In the genomic region with DNA sequence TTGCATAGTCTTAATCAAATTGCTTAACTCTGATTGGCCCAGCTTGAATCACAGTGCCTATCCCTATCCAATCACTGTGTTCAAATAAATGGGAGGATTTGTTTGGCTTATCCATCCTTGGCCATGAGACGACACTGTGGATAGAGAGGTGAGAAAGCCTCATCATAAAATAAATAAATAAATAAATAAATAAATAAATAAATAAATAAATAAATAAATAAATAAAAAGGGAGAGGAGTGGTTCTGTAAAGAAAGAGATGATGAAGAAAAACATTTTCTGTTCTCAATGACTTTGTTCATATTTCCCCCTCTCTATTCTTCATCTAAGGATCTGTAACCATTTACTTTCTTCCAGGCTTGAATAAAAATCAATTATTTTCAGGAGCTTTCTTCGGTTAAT, we compare ENCODE assay signal across 1 cellular context.
TF ChIP-seq lines count a peak whose summit lies in the region.

No MANE protein-coding gene starts in this region.

TF ChIP-seq in HEK293, 187 proteins besides CTCF, POLR2A, EP300 and RAD21 (continued from another document and continues in another):
- TF ChIP-seq, protein P1, sequence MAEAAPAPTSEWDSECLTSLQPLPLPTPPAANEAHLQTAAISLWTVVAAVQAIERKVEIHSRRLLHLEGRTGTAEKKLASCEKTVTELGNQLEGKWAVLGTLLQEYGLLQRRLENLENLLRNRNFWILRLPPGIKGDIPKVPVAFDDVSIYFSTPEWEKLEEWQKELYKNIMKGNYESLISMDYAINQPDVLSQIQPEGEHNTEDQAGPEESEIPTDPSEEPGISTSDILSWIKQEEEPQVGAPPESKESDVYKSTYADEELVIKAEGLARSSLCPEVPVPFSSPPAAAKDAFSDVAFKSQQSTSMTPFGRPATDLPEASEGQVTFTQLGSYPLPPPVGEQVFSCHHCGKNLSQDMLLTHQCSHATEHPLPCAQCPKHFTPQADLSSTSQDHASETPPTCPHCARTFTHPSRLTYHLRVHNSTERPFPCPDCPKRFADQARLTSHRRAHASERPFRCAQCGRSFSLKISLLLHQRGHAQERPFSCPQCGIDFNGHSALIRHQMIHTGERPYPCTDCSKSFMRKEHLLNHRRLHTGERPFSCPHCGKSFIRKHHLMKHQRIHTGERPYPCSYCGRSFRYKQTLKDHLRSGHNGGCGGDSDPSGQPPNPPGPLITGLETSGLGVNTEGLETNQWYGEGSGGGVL (tag by site-specific recombination; IDR thresholded peaks at IDR 0.05) = no peak
- TF ChIP-seq ZNF426 (tag by site-specific recombination; IDR thresholded peaks at IDR 0.05) = peak; percentile 77
- TF ChIP-seq SCRT2 (tag by site-specific recombination; IDR thresholded peaks at IDR 0.05) = no peak
- no peak for TF ChIP-seq TRIM28 (IDR thresholded peaks at IDR 0.05; ENCODE audit: borderline replicate concordance, low read length)
- no peak for TF ChIP-seq ZNF112 (tag by site-specific recombination; IDR thresholded peaks at IDR 0.05)
- TF ChIP-seq, protein P2, sequence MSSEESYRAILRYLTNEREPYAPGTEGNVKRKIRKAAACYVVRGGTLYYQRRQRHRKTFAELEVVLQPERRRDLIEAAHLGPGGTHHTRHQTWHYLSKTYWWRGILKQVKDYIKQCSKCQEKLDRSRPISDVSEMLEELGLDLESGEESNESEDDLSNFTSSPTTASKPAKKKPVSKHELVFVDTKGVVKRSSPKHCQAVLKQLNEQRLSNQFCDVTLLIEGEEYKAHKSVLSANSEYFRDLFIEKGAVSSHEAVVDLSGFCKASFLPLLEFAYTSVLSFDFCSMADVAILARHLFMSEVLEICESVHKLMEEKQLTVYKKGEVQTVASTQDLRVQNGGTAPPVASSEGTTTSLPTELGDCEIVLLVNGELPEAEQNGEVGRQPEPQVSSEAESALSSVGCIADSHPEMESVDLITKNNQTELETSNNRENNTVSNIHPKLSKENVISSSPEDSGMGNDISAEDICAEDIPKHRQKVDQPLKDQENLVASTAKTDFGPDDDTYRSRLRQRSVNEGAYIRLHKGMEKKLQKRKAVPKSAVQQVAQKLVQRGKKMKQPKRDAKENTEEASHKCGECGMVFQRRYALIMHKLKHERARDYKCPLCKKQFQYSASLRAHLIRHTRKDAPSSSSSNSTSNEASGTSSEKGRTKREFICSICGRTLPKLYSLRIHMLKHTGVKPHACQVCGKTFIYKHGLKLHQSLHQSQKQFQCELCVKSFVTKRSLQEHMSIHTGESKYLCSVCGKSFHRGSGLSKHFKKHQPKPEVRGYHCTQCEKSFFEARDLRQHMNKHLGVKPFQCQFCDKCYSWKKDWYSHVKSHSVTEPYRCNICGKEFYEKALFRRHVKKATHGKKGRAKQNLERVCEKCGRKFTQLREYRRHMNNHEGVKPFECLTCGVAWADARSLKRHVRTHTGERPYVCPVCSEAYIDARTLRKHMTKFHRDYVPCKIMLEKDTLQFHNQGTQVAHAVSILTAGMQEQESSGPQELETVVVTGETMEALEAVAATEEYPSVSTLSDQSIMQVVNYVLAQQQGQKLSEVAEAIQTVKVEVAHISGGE (tag by site-specific recombination; conservative IDR thresholded peaks at IDR 0.05; ENCODE audit: low read depth) = peak; percentile 78
- TF ChIP-seq, protein P3, sequence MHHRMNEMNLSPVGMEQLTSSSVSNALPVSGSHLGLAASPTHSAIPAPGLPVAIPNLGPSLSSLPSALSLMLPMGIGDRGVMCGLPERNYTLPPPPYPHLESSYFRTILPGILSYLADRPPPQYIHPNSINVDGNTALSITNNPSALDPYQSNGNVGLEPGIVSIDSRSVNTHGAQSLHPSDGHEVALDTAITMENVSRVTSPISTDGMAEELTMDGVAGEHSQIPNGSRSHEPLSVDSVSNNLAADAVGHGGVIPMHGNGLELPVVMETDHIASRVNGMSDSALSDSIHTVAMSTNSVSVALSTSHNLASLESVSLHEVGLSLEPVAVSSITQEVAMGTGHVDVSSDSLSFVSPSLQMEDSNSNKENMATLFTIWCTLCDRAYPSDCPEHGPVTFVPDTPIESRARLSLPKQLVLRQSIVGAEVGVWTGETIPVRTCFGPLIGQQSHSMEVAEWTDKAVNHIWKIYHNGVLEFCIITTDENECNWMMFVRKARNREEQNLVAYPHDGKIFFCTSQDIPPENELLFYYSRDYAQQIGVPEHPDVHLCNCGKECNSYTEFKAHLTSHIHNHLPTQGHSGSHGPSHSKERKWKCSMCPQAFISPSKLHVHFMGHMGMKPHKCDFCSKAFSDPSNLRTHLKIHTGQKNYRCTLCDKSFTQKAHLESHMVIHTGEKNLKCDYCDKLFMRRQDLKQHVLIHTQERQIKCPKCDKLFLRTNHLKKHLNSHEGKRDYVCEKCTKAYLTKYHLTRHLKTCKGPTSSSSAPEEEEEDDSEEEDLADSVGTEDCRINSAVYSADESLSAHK (tag by site-specific recombination; IDR thresholded peaks at IDR 0.05) = no peak
- TF ChIP-seq, protein P4, sequence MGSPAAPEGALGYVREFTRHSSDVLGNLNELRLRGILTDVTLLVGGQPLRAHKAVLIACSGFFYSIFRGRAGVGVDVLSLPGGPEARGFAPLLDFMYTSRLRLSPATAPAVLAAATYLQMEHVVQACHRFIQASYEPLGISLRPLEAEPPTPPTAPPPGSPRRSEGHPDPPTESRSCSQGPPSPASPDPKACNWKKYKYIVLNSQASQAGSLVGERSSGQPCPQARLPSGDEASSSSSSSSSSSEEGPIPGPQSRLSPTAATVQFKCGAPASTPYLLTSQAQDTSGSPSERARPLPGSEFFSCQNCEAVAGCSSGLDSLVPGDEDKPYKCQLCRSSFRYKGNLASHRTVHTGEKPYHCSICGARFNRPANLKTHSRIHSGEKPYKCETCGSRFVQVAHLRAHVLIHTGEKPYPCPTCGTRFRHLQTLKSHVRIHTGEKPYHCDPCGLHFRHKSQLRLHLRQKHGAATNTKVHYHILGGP (tag by site-specific recombination; IDR thresholded peaks at IDR 0.05) = no peak
- no peak for TF ChIP-seq ZNF707 (tag by site-specific recombination; IDR thresholded peaks at IDR 0.05)
- TF ChIP-seq, protein P5, sequence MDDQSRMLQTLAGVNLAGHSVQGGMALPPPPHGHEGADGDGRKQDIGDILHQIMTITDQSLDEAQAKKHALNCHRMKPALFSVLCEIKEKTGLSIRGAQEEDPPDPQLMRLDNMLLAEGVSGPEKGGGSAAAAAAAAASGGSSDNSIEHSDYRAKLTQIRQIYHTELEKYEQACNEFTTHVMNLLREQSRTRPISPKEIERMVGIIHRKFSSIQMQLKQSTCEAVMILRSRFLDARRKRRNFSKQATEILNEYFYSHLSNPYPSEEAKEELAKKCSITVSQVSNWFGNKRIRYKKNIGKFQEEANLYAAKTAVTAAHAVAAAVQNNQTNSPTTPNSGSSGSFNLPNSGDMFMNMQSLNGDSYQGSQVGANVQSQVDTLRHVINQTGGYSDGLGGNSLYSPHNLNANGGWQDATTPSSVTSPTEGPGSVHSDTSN (CRISPR knock-in tag; IDR thresholded peaks at IDR 0.05) = no peak
- TF ChIP-seq ZNF660 (tag by site-specific recombination; IDR thresholded peaks at IDR 0.05) = no peak
- TF ChIP-seq ZNF140 (tag by site-specific recombination; IDR thresholded peaks at IDR 0.05) = peak; percentile 33; the same call in 1 of the 2 replicates
- TF ChIP-seq IKZF3 (tag by site-specific recombination; IDR thresholded peaks at IDR 0.05) = no peak
- no peak for TF ChIP-seq ZNF664 (tag by site-specific recombination; IDR thresholded peaks at IDR 0.05)
- TF ChIP-seq ZNF416 (tag by site-specific recombination; IDR thresholded peaks at IDR 0.05) = no peak
- TF ChIP-seq, protein P6, sequence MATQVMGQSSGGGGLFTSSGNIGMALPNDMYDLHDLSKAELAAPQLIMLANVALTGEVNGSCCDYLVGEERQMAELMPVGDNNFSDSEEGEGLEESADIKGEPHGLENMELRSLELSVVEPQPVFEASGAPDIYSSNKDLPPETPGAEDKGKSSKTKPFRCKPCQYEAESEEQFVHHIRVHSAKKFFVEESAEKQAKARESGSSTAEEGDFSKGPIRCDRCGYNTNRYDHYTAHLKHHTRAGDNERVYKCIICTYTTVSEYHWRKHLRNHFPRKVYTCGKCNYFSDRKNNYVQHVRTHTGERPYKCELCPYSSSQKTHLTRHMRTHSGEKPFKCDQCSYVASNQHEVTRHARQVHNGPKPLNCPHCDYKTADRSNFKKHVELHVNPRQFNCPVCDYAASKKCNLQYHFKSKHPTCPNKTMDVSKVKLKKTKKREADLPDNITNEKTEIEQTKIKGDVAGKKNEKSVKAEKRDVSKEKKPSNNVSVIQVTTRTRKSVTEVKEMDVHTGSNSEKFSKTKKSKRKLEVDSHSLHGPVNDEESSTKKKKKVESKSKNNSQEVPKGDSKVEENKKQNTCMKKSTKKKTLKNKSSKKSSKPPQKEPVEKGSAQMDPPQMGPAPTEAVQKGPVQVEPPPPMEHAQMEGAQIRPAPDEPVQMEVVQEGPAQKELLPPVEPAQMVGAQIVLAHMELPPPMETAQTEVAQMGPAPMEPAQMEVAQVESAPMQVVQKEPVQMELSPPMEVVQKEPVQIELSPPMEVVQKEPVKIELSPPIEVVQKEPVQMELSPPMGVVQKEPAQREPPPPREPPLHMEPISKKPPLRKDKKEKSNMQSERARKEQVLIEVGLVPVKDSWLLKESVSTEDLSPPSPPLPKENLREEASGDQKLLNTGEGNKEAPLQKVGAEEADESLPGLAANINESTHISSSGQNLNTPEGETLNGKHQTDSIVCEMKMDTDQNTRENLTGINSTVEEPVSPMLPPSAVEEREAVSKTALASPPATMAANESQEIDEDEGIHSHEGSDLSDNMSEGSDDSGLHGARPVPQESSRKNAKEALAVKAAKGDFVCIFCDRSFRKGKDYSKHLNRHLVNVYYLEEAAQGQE (tag by site-specific recombination; IDR thresholded peaks at IDR 0.05) = 0 out of 2 replicates have a peak, but pooled peaks have one; percentile 63
- peak; percentile 59; the same call in 1 of the 2 replicates for TF ChIP-seq ZNF558 (tag by site-specific recombination; IDR thresholded peaks at IDR 0.05)
- TF ChIP-seq ZNF292 (tag by site-specific recombination; IDR thresholded peaks at IDR 0.05; ENCODE audit: borderline replicate concordance, low read depth) = peak; percentile 53; the same call in 1 of the 2 replicates
- no peak for TF ChIP-seq RBAK (tag by site-specific recombination; IDR thresholded peaks at IDR 0.05)
- TF ChIP-seq ZNF19 (tag by site-specific recombination; IDR thresholded peaks at IDR 0.05; ENCODE audit: low read depth) = no peak
- TF ChIP-seq, protein P7, sequence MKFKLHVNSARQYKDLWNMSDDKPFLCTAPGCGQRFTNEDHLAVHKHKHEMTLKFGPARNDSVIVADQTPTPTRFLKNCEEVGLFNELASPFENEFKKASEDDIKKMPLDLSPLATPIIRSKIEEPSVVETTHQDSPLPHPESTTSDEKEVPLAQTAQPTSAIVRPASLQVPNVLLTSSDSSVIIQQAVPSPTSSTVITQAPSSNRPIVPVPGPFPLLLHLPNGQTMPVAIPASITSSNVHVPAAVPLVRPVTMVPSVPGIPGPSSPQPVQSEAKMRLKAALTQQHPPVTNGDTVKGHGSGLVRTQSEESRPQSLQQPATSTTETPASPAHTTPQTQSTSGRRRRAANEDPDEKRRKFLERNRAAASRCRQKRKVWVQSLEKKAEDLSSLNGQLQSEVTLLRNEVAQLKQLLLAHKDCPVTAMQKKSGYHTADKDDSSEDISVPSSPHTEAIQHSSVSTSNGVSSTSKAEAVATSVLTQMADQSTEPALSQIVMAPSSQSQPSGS (tag by site-specific recombination; IDR thresholded peaks at IDR 0.05; ENCODE audit: low read depth) = no peak
- TF ChIP-seq ZSCAN23 (tag by site-specific recombination; IDR thresholded peaks at IDR 0.05) = no peak
- TF ChIP-seq ZNF16 (tag by site-specific recombination; IDR thresholded peaks at IDR 0.05; ENCODE audit: low read depth) = no peak
- TF ChIP-seq ZNF529 (tag by site-specific recombination; IDR thresholded peaks at IDR 0.05; ENCODE audit: insufficient replicate concordance) = no peak
- no peak for TF ChIP-seq ZNF626 (tag by site-specific recombination; IDR thresholded peaks at IDR 0.05)
- peak; percentile 87; the same call in 1 of the 2 replicates for TF ChIP-seq ZNF394 (tag by site-specific recombination; IDR thresholded peaks at IDR 0.05; ENCODE audit: borderline replicate concordance)
- peak; percentile 85 for TF ChIP-seq ZNF555 (tag by site-specific recombination; conservative IDR thresholded peaks at IDR 0.05)
- no peak for TF ChIP-seq SP2 (tag by site-specific recombination; IDR thresholded peaks at IDR 0.05)
- no peak for TF ChIP-seq OSR2 (tag by site-specific recombination; IDR thresholded peaks at IDR 0.05)
- 0 out of 2 replicates have a peak, but pooled peaks have one; percentile 19 for TF ChIP-seq ZNF560 (tag by site-specific recombination; IDR thresholded peaks at IDR 0.05; ENCODE audit: borderline replicate concordance)
- no peak for TF ChIP-seq ZBTB7A (tag by site-specific recombination; IDR thresholded peaks at IDR 0.05; ENCODE audit: low read depth)
- no peak for TF ChIP-seq ZNF221 (tag by site-specific recombination; IDR thresholded peaks at IDR 0.05; ENCODE audit: borderline replicate concordance)
- no peak for TF ChIP-seq ZNF169 (tag by site-specific recombination; IDR thresholded peaks at IDR 0.05)
- TF ChIP-seq, protein P8, sequence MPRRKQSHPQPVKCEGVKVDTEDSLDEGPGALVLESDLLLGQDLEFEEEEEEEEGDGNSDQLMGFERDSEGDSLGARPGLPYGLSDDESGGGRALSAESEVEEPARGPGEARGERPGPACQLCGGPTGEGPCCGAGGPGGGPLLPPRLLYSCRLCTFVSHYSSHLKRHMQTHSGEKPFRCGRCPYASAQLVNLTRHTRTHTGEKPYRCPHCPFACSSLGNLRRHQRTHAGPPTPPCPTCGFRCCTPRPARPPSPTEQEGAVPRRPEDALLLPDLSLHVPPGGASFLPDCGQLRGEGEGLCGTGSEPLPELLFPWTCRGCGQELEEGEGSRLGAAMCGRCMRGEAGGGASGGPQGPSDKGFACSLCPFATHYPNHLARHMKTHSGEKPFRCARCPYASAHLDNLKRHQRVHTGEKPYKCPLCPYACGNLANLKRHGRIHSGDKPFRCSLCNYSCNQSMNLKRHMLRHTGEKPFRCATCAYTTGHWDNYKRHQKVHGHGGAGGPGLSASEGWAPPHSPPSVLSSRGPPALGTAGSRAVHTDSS (tag by site-specific recombination; IDR thresholded peaks at IDR 0.05) = no peak
- TF ChIP-seq, protein P9, sequence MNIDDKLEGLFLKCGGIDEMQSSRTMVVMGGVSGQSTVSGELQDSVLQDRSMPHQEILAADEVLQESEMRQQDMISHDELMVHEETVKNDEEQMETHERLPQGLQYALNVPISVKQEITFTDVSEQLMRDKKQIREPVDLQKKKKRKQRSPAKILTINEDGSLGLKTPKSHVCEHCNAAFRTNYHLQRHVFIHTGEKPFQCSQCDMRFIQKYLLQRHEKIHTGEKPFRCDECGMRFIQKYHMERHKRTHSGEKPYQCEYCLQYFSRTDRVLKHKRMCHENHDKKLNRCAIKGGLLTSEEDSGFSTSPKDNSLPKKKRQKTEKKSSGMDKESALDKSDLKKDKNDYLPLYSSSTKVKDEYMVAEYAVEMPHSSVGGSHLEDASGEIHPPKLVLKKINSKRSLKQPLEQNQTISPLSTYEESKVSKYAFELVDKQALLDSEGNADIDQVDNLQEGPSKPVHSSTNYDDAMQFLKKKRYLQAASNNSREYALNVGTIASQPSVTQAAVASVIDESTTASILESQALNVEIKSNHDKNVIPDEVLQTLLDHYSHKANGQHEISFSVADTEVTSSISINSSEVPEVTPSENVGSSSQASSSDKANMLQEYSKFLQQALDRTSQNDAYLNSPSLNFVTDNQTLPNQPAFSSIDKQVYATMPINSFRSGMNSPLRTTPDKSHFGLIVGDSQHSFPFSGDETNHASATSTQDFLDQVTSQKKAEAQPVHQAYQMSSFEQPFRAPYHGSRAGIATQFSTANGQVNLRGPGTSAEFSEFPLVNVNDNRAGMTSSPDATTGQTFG (tag by site-specific recombination; IDR thresholded peaks at IDR 0.05; ENCODE audit: borderline replicate concordance) = no peak
- TF ChIP-seq EGR2 (tag by site-specific recombination; IDR thresholded peaks at IDR 0.05; ENCODE audit: low read depth) = no peak
- TF ChIP-seq ZFP69B (tag by site-specific recombination; IDR thresholded peaks at IDR 0.05) = no peak
